Comparison of ENCODE assay signal across 15 cellular contexts in the genomic region with DNA sequence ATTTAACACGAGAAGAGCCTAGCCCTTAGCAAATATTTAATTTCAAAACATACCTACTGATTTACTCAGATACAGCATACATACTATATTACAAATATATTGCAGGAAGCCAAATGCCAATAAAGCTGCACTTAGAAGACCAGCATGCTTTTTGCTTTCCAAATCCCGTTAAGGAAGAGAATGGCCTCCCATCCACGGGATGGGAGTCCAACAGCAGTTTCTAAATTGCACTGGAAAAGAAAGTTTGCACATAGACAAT.
DNase-seq lines count a peak whose midpoint lies in the region; ATAC-seq and TF ChIP-seq lines count a peak whose summit lies in the region.
"Had no signal": no experiment of that assay in that cellular context is flagged by ENCODE, and none has a peak within 500 bp of the region (broad histone marks: within the 10 kb centered on the region; RNA-seq: fewer than 3 reads in every experiment).

No MANE protein-coding gene starts in this region.

- intact Hi-C loops in PC-3 (cut with micrococcal nuclease), result loop anchor here (5.0 to 10.0 kb wide), 2 partner anchors 156 to 311 kb away; a partner anchor contains a TSS
- intact Hi-C loops in mucosa of descending colon (cut with DNase I, micrococcal nuclease), result no loop called here
- intact Hi-C loops in posterior vena cava (cut with DNase I), result no loop called here

- no peak overlapping the region for H3K9ac ChIP-seq in PC-3 (ENCODE audit: low read length)
- H3K9ac ChIP-seq: GM23248 had no signal

- H3K36me3 ChIP-seq in PC-3 (ENCODE audit: low read depth, low read length) (no peaks in the 10 kb centered on the region), mucosa of descending colon (ENCODE audit: low read depth) (no peaks in the 10 kb centered on the region), thoracic aorta (no peaks in the 10 kb centered on the region)
- H3K36me3 ChIP-seq: BE2C had no signal

- H3K9me3 ChIP-seq in PC-3 (ENCODE audit: low read length) (no peaks in the 10 kb centered on the region), mucosa of descending colon (no peaks in the 10 kb centered on the region), thoracic aorta (no peaks in the 10 kb centered on the region)
- H3K9me3 ChIP-seq: A549, BE2C had no signal

- ATAC-seq in PC-3 (peak; percentile 81), mucosa of descending colon (peak; percentile 62), thoracic aorta (ENCODE audit: insufficient number of reproducible peaks, low FRiP score, low read depth) (no peak)
- ATAC-seq: A549, HCT116, HepG2 had no signal

- H3F3A ChIP-seq in PC-3 (ENCODE audit: low read length, unreplicated experiment), result no peaks in the 10 kb centered on the region

- POLR2A ChIA-PET in PC-3 (lab: Charles Lee; ENCODE audit: unreplicated experiment), result no interaction called here

- CTCF ChIA-PET in PC-3 (lab: Charles Lee), result no interaction called here

- DNase-seq in NCI-H69 (lab: John Stamatoyannopoulos, UW) (peak; percentile 20), PC-3 (no peak), mucosa of descending colon (no peak), thoracic aorta (ENCODE audit: low spot score) (no peak), posterior vena cava (ENCODE audit: low spot score) (no peak), midbrain (lab: John Stamatoyannopoulos, UW) (no peak), GM03348 (ENCODE audit: low spot score) (no peak)
- DNase-seq: BE2C; CD8-positive, alpha-beta memory T cell; DMS53; GF-D8; GM23248 had no signal

- no peak overlapping the region for H3K4me2 ChIP-seq in PC-3 (ENCODE audit: low read length)
- H3K4me2 ChIP-seq: A549 had no signal

- H3K4me3 ChIP-seq in PC-3 (ENCODE audit: low read length), result no peak overlapping the region
- H3K4me3 ChIP-seq in mucosa of descending colon, result no peak overlapping the region
- H3K4me3 ChIP-seq in thoracic aorta, result no peak overlapping the region
- H3K4me3 ChIP-seq: A549, GM23248 had no signal

- no peak overlapping the region for H2AFZ ChIP-seq in PC-3 (ENCODE audit: low read length)
- H2AFZ ChIP-seq: GM23248 had no signal

- no peaks in the 10 kb centered on the region for H3K79me2 ChIP-seq in PC-3 (ENCODE audit: low read length)

- no peaks in the 10 kb centered on the region for H3K27me3 ChIP-seq in PC-3 (ENCODE audit: low read length)
- H3K27me3 ChIP-seq in thoracic aorta (replicated peaks; ENCODE audit: insufficient read depth), result no peaks in the 10 kb centered on the region
- H3K27me3 ChIP-seq: BE2C had no signal

- no peak overlapping the region for H3K27ac ChIP-seq in PC-3 (ENCODE audit: low read length)
- H3K27ac ChIP-seq in thoracic aorta, result peak overlapping the region; percentile 9 to 83
- H3K27ac ChIP-seq: A549, GM23248 had no signal

- TF ChIP-seq CTCF in PC-3 (conservative IDR thresholded peaks at IDR 0.05; ENCODE audit: low read depth, low read length) (no peak), mucosa of descending colon (IDR thresholded peaks at IDR 0.05) (no peak), thoracic aorta (IDR thresholded peaks at IDR 0.05) (no peak)

- H3K4me1 ChIP-seq in PC-3 (ENCODE audit: insufficient read depth, low read length), result peaks cover 12% of the 10 kb centered on the region; the same call in 1 of the 2 replicates
- H3K4me1 ChIP-seq in mucosa of descending colon (ENCODE audit: low read depth), result peaks cover 14% of the 10 kb centered on the region
- H3K4me1 ChIP-seq in thoracic aorta (ENCODE audit: control insufficient read depth in 1 of 2, low read depth in 2 of 2), result peaks cover 25 to 63% of the 10 kb centered on the region in 2 donors
- H3K4me1 ChIP-seq: A549, BE2C had no signal

- no peaks in the 10 kb centered on the region for H4K20me1 ChIP-seq in PC-3 (ENCODE audit: low read length)

- no peaks in the 10 kb centered on the region for H3K9me2 ChIP-seq in PC-3 (replicated peaks; ENCODE audit: low read length)

- no TSS peak for BruUV-seq in PC-3 (replicated peaks; lab: Mats Ljungman, UMichigan)
